27 cellular contexts compared by ENCODE assay signal in the genomic region with DNA sequence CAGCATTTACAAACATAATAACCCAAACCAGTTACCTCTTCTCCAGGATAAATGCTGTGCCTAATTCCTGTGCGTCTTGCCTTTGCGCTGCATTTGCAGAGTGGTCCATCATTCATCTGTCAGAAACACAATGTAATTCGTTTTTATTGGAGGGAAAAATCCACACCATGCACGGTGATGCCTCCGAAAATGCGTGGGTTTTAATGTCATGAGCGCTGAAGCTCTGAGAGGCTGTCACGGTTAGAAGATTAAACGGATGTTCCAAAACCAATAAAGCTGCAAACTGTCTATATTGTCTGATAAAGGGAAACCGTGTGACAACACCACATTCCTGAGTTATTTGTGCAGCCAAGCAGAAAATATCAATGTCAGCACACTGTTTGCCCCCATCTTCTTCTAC.
"Had no signal": no experiment of that assay in that cellular context is flagged by ENCODE, and none has a peak within 500 bp of the region (broad histone marks: within the 10 kb centered on the region; RNA-seq: fewer than 3 reads in every experiment).

No MANE protein-coding gene starts in this region.

- H3K27ac ChIP-seq: ascending aorta, cardiac muscle cell, SJCRH30, WERI-Rb-1 had no signal

- H3K9ac ChIP-seq: SK-N-SH had no signal

- H3K9me3 ChIP-seq: ascending aorta, SJCRH30, SK-N-SH had no signal

- H3K4me1 Mint-ChIP-seq: activated CD4-positive, alpha-beta T cell treated with anti-CD3 and anti-CD28 coated beads, Interleukin-2, amount 10 ng/mL, durations not matched to agents 7 days and 5 days; activated naive CD4-positive, alpha-beta T cell treated with anti-CD3 and anti-CD28 coated beads, Interleukin-2, amount 50 U/mL, for 24 hours; activated naive CD8-positive, alpha-beta T cell treated with anti-CD3 and anti-CD28 coated beads, Interleukin-2, amount 10 ng/mL, durations not matched to agents 7 days and 5 days had no signal

- H3K27ac Mint-ChIP-seq: activated CD4-positive, alpha-beta memory T cell treated with anti-CD3 and anti-CD28 coated beads for 36 hours; activated CD4-positive, alpha-beta T cell treated with anti-CD3 and anti-CD28 coated beads, Interleukin-2, amount 10 ng/mL, durations not matched to agents 7 days and 5 days; activated naive CD4-positive, alpha-beta T cell treated with anti-CD3 and anti-CD28 coated beads, Interleukin-2, amount 50 U/mL, for 24 hours; activated naive CD8-positive, alpha-beta T cell treated with anti-CD3 and anti-CD28 coated beads, Interleukin-2, amount 10 ng/mL, durations not matched to agents 7 days and 5 days; T-helper 1 cell treated with Interleukin-12 subunit alpha and Interleukin-12 subunit beta and Interleukin-4 antibody, amounts not matched to agents 30 μg/mL and 1 μg/mL, for 36 hours; T-helper 2 cell treated with Interferon-gamma antibody and Interleukin-4, amounts not matched to agents 5 μg/mL and 100 μg/mL, for 36 hours had no signal

- H3K27me3 Mint-ChIP-seq: activated CD4-positive, alpha-beta memory T cell treated with anti-CD3 and anti-CD28 coated beads for 36 hours; activated CD4-positive, alpha-beta T cell treated with anti-CD3 and anti-CD28 coated beads, Interleukin-2, amount 10 ng/mL, durations not matched to agents 7 days and 5 days; activated naive CD4-positive, alpha-beta T cell treated with anti-CD3 and anti-CD28 coated beads, Interleukin-2, amount 50 U/mL, for 24 hours; activated naive CD8-positive, alpha-beta T cell treated with anti-CD3 and anti-CD28 coated beads, Interleukin-2, amount 10 ng/mL, durations not matched to agents 7 days and 5 days; central memory CD8-positive, alpha-beta T cell had no signal

- H3K4me1 ChIP-seq: ascending aorta, SJCRH30 had no signal

- H3K9me3 Mint-ChIP-seq: activated CD4-positive, alpha-beta memory T cell treated with anti-CD3 and anti-CD28 coated beads for 36 hours; activated CD4-positive, alpha-beta T cell treated with anti-CD3 and anti-CD28 coated beads, Interleukin-2, amount 10 ng/mL, durations not matched to agents 7 days and 5 days; activated naive CD4-positive, alpha-beta T cell treated with anti-CD3 and anti-CD28 coated beads, Interleukin-2, amount 50 U/mL, for 24 hours; activated naive CD8-positive, alpha-beta T cell treated with anti-CD3 and anti-CD28 coated beads, Interleukin-2, amount 10 ng/mL, durations not matched to agents 7 days and 5 days; central memory CD8-positive, alpha-beta T cell; T-helper 1 cell treated with Interleukin-12 subunit alpha and Interleukin-12 subunit beta and Interleukin-4 antibody, amounts not matched to agents 30 μg/mL and 1 μg/mL, for 36 hours; T-helper 2 cell treated with Interferon-gamma antibody and Interleukin-4, amounts not matched to agents 5 μg/mL and 100 μg/mL, for 36 hours had no signal

- H3K4me3 Mint-ChIP-seq: activated CD4-positive, alpha-beta memory T cell treated with anti-CD3 and anti-CD28 coated beads for 36 hours; activated CD4-positive, alpha-beta T cell treated with anti-CD3 and anti-CD28 coated beads, Interleukin-2, amount 10 ng/mL, durations not matched to agents 7 days and 5 days; activated naive CD4-positive, alpha-beta T cell treated with anti-CD3 and anti-CD28 coated beads, Interleukin-2, amount 50 U/mL, for 24 hours; activated naive CD8-positive, alpha-beta T cell treated with anti-CD3 and anti-CD28 coated beads, Interleukin-2, amount 10 ng/mL, durations not matched to agents 7 days and 5 days; central memory CD8-positive, alpha-beta T cell; T-helper 1 cell treated with Interleukin-12 subunit alpha and Interleukin-12 subunit beta and Interleukin-4 antibody, amounts not matched to agents 30 μg/mL and 1 μg/mL, for 36 hours; T-helper 2 cell treated with Interferon-gamma antibody and Interleukin-4, amounts not matched to agents 5 μg/mL and 100 μg/mL, for 36 hours had no signal

- ATAC-seq: Panc1 had no signal

- H3K4me3 ChIP-seq: ascending aorta, cardiac muscle cell, SJCRH30 had no signal

- H3K4me2 ChIP-seq: SK-N-SH had no signal

- DNase-seq: activated CD4-positive, alpha-beta memory T cell treated with anti-CD3 and anti-CD28 coated beads for 36 hours; activated CD4-positive, alpha-beta T cell treated with anti-CD3 and anti-CD28 coated beads for 1 hour; activated CD4-positive, alpha-beta T cell treated with anti-CD3 and anti-CD28 coated beads, Interleukin-2, amount 10 ng/mL, durations not matched to agents 7 days and 5 days; activated CD4-positive, CD25-positive, alpha-beta regulatory T cell; activated CD8-positive, alpha-beta memory T cell treated with anti-CD3 and anti-CD28 coated beads, Interleukin-2, amount 50 U/mL, for 48 hours; activated effector memory CD4-positive, alpha-beta T cell treated with Interleukin-2 at 50 U/mL for 16 hours; activated naive CD8-positive, alpha-beta T cell treated with anti-CD3 and anti-CD28 coated beads, Interleukin-2, amount 10 ng/mL, durations not matched to agents 7 days and 5 days; activated T-cell treated with anti-CD3 and anti-CD28 coated beads, Interleukin-2, amount 50 U/mL, for 48 hours; amygdala; Karpas-422; KBM-7; NCI-H1105; NCI-H1417 treated with DMSO at 0.1 percent for 48 hours; NCI-H2081; NCI-H345; NCI-H524 treated with DMSO at 0.1 percent for 48 hours; SHP77; SJCRH30; SK-N-SH; WERI-Rb-1 had no signal

- H3K27me3 ChIP-seq: ascending aorta, cardiac muscle cell, SJCRH30 had no signal
